In the genomic region with DNA sequence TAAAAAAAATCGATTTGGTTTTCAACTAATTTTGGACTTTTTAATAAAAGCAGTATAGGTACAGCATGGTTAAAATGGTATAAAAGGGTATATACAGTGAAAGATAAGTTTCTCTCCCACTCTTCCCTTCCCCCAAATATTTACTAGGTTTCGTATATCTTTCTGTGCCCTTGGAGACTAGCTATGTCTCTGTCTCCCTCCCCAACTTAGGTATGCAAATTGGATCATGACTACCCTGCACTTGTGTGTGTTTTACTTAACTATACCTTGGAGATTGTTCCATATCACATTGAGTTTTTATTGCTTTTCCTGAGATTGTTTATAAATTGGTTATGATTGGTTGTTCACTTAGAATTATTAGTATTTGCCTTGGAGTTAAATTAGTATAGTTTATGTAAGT, we compare ENCODE assay signal across 18 cellular contexts. TPM values are rescaled to one million over a fixed set of nuclear protein-coding genes. Genes with fewer than 3 reads are reported as not detected.
A peak's percentile ranks its signal among the peaks of the same experiment; 100 is the strongest.
DNase-seq lines count a peak whose midpoint lies in the region; ATAC-seq and TF ChIP-seq lines count a peak whose summit lies in the region.
"Had no signal": no experiment of that assay in that cellular context is flagged by ENCODE, and none has a peak within 500 bp of the region (broad histone marks: within the 10 kb centered on the region; RNA-seq: fewer than 3 reads in every experiment).

No MANE protein-coding gene starts in this region.

- intact Hi-C loops in lower lobe of right lung (cut with DNase I), result no loop called here

- H3K36me3 ChIP-seq in lower lobe of right lung, result peaks cover 7% of the 10 kb centered on the region

- ATAC-seq in activated naive CD8-positive, alpha-beta T cell treated with anti-CD3 and anti-CD28 coated beads, Interleukin-2, amount 50 U/mL, for 24 hours, result no peak
- ATAC-seq in HG02798 (IDR thresholded peaks at IDR 0.05; ENCODE audit: poor library complexity, unreplicated experiment) (peak; percentile 29), lower lobe of right lung (no peak)
- ATAC-seq: HepG2, SK-N-SH treated with all-trans-retinoic acid at 6 μM for 48 hours had no signal

- H3K9me3 Mint-ChIP-seq in activated naive CD8-positive, alpha-beta T cell (ENCODE audit: low read depth), result no peaks in the 10 kb centered on the region
- no peaks in the 10 kb centered on the region for H3K9me3 Mint-ChIP-seq in activated naive CD8-positive, alpha-beta T cell treated with anti-CD3 and anti-CD28 coated beads, Interleukin-2, amount 50 U/mL, for 24 hours
- H3K9me3 Mint-ChIP-seq in activated naive CD8-positive, alpha-beta T cell treated with anti-CD3 and anti-CD28 coated beads for 36 hours, result no peaks in the 10 kb centered on the region
- H3K9me3 Mint-ChIP-seq in osteocyte (ENCODE audit: unreplicated experiment), result no peaks in the 10 kb centered on the region
- H3K9me3 Mint-ChIP-seq: CD4-positive, alpha-beta memory T cell had no signal

- no peaks in the 10 kb centered on the region for H3K27me3 Mint-ChIP-seq in activated naive CD8-positive, alpha-beta T cell
- no peaks in the 10 kb centered on the region for H3K27me3 Mint-ChIP-seq in activated naive CD8-positive, alpha-beta T cell treated with anti-CD3 and anti-CD28 coated beads, Interleukin-2, amount 50 U/mL, for 24 hours
- no peaks in the 10 kb centered on the region for H3K27me3 Mint-ChIP-seq in activated naive CD8-positive, alpha-beta T cell treated with anti-CD3 and anti-CD28 coated beads for 36 hours
- H3K27me3 Mint-ChIP-seq in osteocyte (ENCODE audit: unreplicated experiment), result no peaks in the 10 kb centered on the region
- H3K27me3 Mint-ChIP-seq: CD4-positive, alpha-beta memory T cell had no signal

- H3K27ac Mint-ChIP-seq in activated naive CD8-positive, alpha-beta T cell, result peak overlapping the region; percentile 5
- no peak overlapping the region for H3K27ac Mint-ChIP-seq in activated naive CD8-positive, alpha-beta T cell treated with anti-CD3 and anti-CD28 coated beads, Interleukin-2, amount 50 U/mL, for 24 hours
- H3K27ac Mint-ChIP-seq in activated naive CD8-positive, alpha-beta T cell treated with anti-CD3 and anti-CD28 coated beads for 36 hours, result peak overlapping the region; percentile 25
- H3K27ac Mint-ChIP-seq in osteocyte (ENCODE audit: unreplicated experiment), result no peak overlapping the region

- peaks cover 11% of the 10 kb centered on the region for H3K4me1 ChIP-seq in lower lobe of right lung

- H3K4me1 Mint-ChIP-seq in activated naive CD8-positive, alpha-beta T cell (ENCODE audit: low read depth), result peaks cover 80% of the 10 kb centered on the region
- H3K4me1 Mint-ChIP-seq in activated naive CD8-positive, alpha-beta T cell treated with anti-CD3 and anti-CD28 coated beads, Interleukin-2, amount 50 U/mL, for 24 hours, result peaks cover 68% of the 10 kb centered on the region
- peaks cover 60% of the 10 kb centered on the region for H3K4me1 Mint-ChIP-seq in activated naive CD8-positive, alpha-beta T cell treated with anti-CD3 and anti-CD28 coated beads for 36 hours
- peaks cover 16% of the 10 kb centered on the region for H3K4me1 Mint-ChIP-seq in osteocyte (ENCODE audit: unreplicated experiment)

- peaks cover 17% of the 10 kb centered on the region for H3K36me3 Mint-ChIP-seq in activated naive CD8-positive, alpha-beta T cell
- H3K36me3 Mint-ChIP-seq in activated naive CD8-positive, alpha-beta T cell treated with anti-CD3 and anti-CD28 coated beads, Interleukin-2, amount 50 U/mL, for 24 hours (ENCODE audit: low read depth), result peaks cover 43% of the 10 kb centered on the region
- H3K36me3 Mint-ChIP-seq in activated naive CD8-positive, alpha-beta T cell treated with anti-CD3 and anti-CD28 coated beads for 36 hours, result peaks cover 51% of the 10 kb centered on the region
- peaks cover 18% of the 10 kb centered on the region for H3K36me3 Mint-ChIP-seq in osteocyte (ENCODE audit: unreplicated experiment)

- no peaks in the 10 kb centered on the region for H3K27me3 ChIP-seq in lower lobe of right lung (ENCODE audit: low read depth)

- TF ChIP-seq CTCF in lower lobe of right lung (IDR thresholded peaks at IDR 0.05) (no peak), osteocyte (IDR thresholded peaks at IDR 0.05) (no peak), GM10266 (IDR thresholded peaks at IDR 0.05; ENCODE audit: control insufficient read depth, insufficient read depth, low read depth, missing control alignments) (no peak)

- no peaks in the 10 kb centered on the region for H3K9me3 ChIP-seq in lower lobe of right lung

- no peak for DNase-seq in activated naive CD8-positive, alpha-beta T cell treated with anti-CD3 and anti-CD28 coated beads, Interleukin-2, amount 50 U/mL, for 24 hours
- DNase-seq in activated naive CD8-positive, alpha-beta T cell treated with anti-CD3 and anti-CD28 coated beads for 36 hours, result no peak
- DNase-seq in lower lobe of right lung (no peak), osteocyte (ENCODE audit: extremely low spot score, unreplicated experiment) (no peak), GM10266 (ENCODE audit: extremely low spot score) (no peak)
- DNase-seq: CD4-positive, alpha-beta memory T cell; EL; GOT3; KBM-7; NCI-H1694 treated with DMSO at 0.1 percent for 48 hours; NCI-H510A; NCI-H748 treated with DMSO at 0.1 percent for 48 hours; NK-92 treated with Interleukin-12 subunit alpha and Interleukin-12 subunit beta, amount 100 ng/mL, for 24 hours; SHP77 had no signal

- H3K27ac ChIP-seq in lower lobe of right lung, result no peak overlapping the region

- H3K4me3 ChIP-seq in lower lobe of right lung, result no peak overlapping the region

- H3K4me3 Mint-ChIP-seq in activated naive CD8-positive, alpha-beta T cell, result no peak overlapping the region
- no peak overlapping the region for H3K4me3 Mint-ChIP-seq in activated naive CD8-positive, alpha-beta T cell treated with anti-CD3 and anti-CD28 coated beads, Interleukin-2, amount 50 U/mL, for 24 hours
- H3K4me3 Mint-ChIP-seq in activated naive CD8-positive, alpha-beta T cell treated with anti-CD3 and anti-CD28 coated beads for 36 hours, result no peak overlapping the region
- H3K4me3 Mint-ChIP-seq in osteocyte (ENCODE audit: unreplicated experiment), result no peak overlapping the region

RNA-seq across cellular contexts. Expression of gene AEBP2, which starts 19.4 kb away (rescaled TPM):
- total RNA-seq in activated naive CD8-positive, alpha-beta T cell treated with anti-CD3 and anti-CD28 coated beads for 36 hours, result 10 to 100 TPM; 60.3 to 60.7 TPM
- total RNA-seq in lower lobe of right lung, result 36.7 TPM
- 33.5 and 35.8 TPM in 2 replicates for total RNA-seq in osteocyte

Comparison
In these comparisons a context has a peak if more than half of its experiments do, and no peak if none do; other contexts are left out.
1. H3K27ac Mint-ChIP-seq: peak in activated naive CD8-positive, alpha-beta T cell (single experiment) and activated naive CD8-positive, alpha-beta T cell treated with anti-CD3 and anti-CD28 coated beads for 36 hours (single experiment); none in activated naive CD8-positive, alpha-beta T cell treated with anti-CD3 and anti-CD28 coated beads, Interleukin-2, amount 50 U/mL, for 24 hours (single experiment) and osteocyte (single experiment).